In the genomic region with DNA sequence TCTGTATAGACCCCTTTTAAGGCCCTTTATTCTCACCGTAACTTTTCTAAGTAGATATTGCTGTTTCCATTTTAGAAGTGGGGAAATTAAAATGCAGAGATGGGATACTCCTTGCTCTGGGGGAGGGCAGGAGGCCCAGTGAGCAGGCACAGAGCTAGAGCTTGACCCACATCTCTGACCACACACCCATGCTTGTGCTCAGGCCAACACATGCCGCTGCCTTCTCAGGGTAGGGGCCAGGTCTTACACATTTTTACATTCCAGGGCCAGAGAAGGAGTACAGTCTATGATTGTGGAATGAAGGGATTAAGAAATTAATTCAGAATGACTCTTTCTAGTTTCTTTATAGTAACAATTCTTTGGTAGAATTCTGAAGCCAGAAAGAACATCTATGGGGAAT, we compare ENCODE assay signal across 1 cellular context.
TF ChIP-seq lines count a peak whose summit lies in the region.

No MANE protein-coding gene starts in this region.

TF ChIP-seq in IMR-90, 13 proteins besides CTCF, POLR2A, EP300 and RAD21 (continued from another document):
- no peak for TF ChIP-seq ELK1 (IDR thresholded peaks at IDR 0.05; ENCODE audit: borderline replicate concordance, low read depth, low read length)
- no peak for TF ChIP-seq CEBPB (IDR thresholded peaks at IDR 0.05; ENCODE audit: low read depth, low read length)
- TF ChIP-seq NFE2L2 (IDR thresholded peaks at IDR 0.05; ENCODE audit: low read depth, low read length), result no peak
- no peak for TF ChIP-seq MXI1 (IDR thresholded peaks at IDR 0.05; ENCODE audit: borderline replicate concordance, low read depth, low read length)
- TF ChIP-seq RCOR1 (IDR thresholded peaks at IDR 0.05; ENCODE audit: insufficient replicate concordance, low read length), result no peak
- no peak for TF ChIP-seq BHLHE40 (IDR thresholded peaks at IDR 0.05; ENCODE audit: low read depth, low read length)
- TF ChIP-seq MAFK (IDR thresholded peaks at IDR 0.05; ENCODE audit: low read depth, low read length), result no peak
